33 cellular contexts compared by ENCODE assay signal in genomic region chr12:79333144-79333543, GRCh38.
"Had no signal": no experiment of that assay in that cellular context is flagged by ENCODE, and none has a peak within 500 bp of the region (broad histone marks: within the 10 kb centered on the region; RNA-seq: fewer than 3 reads in every experiment).

No MANE protein-coding gene starts in this region.

- H3K9me3 ChIP-seq: adrenal gland, body of pancreas, breast epithelium had no signal

- H3K4me3 Mint-ChIP-seq: activated B cell treated with CpG ODN at 0.5 μM for 24 hours; activated CD4-positive, alpha-beta memory T cell treated with anti-CD3 and anti-CD28 coated beads for 36 hours; activated CD4-positive, alpha-beta T cell treated with anti-CD3 and anti-CD28 coated beads, Interleukin-2, amount 10 ng/mL, durations not matched to agents 24 days and 14 days; activated CD8-positive, alpha-beta T cell treated with anti-CD3 and anti-CD28 coated beads for 36 hours; activated naive CD4-positive, alpha-beta T cell treated with anti-CD3 and anti-CD28 coated beads for 36 hours; activated naive CD8-positive, alpha-beta T cell treated with anti-CD3 and anti-CD28 coated beads for 36 hours; activated T-cell treated with anti-CD3 and anti-CD28 coated beads, Interleukin-2, amount 50 U/mL, for 4 hours; activated T-cell treated with anti-CD3 and anti-CD28 coated beads, Interleukin-2, amount 50 U/mL, for 72 hours; T-helper 1 cell treated with Interleukin-12 subunit alpha and Interleukin-12 subunit beta and Interleukin-4 antibody, amounts not matched to agents 30 μg/mL and 1 μg/mL, for 36 hours; T-helper 2 cell treated with Interferon-gamma antibody and Interleukin-4, amounts not matched to agents 5 μg/mL and 100 μg/mL, for 36 hours had no signal

- H3K9me3 Mint-ChIP-seq: activated B cell treated with CpG ODN at 0.5 μM for 24 hours; activated CD4-positive, alpha-beta memory T cell treated with anti-CD3 and anti-CD28 coated beads for 36 hours; activated CD4-positive, alpha-beta T cell treated with anti-CD3 and anti-CD28 coated beads, Interleukin-2, amount 10 ng/mL, durations not matched to agents 24 days and 14 days; activated CD8-positive, alpha-beta T cell treated with anti-CD3 and anti-CD28 coated beads for 36 hours; activated naive CD4-positive, alpha-beta T cell treated with anti-CD3 and anti-CD28 coated beads for 36 hours; activated naive CD8-positive, alpha-beta T cell treated with anti-CD3 and anti-CD28 coated beads for 36 hours; activated T-cell treated with anti-CD3 and anti-CD28 coated beads, Interleukin-2, amount 50 U/mL, for 4 hours; activated T-cell treated with anti-CD3 and anti-CD28 coated beads, Interleukin-2, amount 50 U/mL, for 72 hours; T-helper 1 cell treated with Interleukin-12 subunit alpha and Interleukin-12 subunit beta and Interleukin-4 antibody, amounts not matched to agents 30 μg/mL and 1 μg/mL, for 36 hours; T-helper 2 cell treated with Interferon-gamma antibody and Interleukin-4, amounts not matched to agents 5 μg/mL and 100 μg/mL, for 36 hours had no signal

- H3K36me3 ChIP-seq: adrenal gland, brain microvascular endothelial cell, breast epithelium, WERI-Rb-1 had no signal

- H3K36me3 Mint-ChIP-seq: activated CD4-positive, alpha-beta memory T cell treated with anti-CD3 and anti-CD28 coated beads for 36 hours; activated naive CD8-positive, alpha-beta T cell treated with anti-CD3 and anti-CD28 coated beads for 36 hours had no signal

- H3K27ac Mint-ChIP-seq: activated B cell treated with CpG ODN at 0.5 μM for 24 hours; activated CD4-positive, alpha-beta memory T cell treated with anti-CD3 and anti-CD28 coated beads for 36 hours; activated CD4-positive, alpha-beta T cell treated with anti-CD3 and anti-CD28 coated beads, Interleukin-2, amount 10 ng/mL, durations not matched to agents 24 days and 14 days; activated CD8-positive, alpha-beta T cell treated with anti-CD3 and anti-CD28 coated beads for 36 hours; activated naive CD4-positive, alpha-beta T cell treated with anti-CD3 and anti-CD28 coated beads for 36 hours; activated naive CD4-positive, alpha-beta T cell treated with anti-CD3 and anti-CD28 coated beads, Interleukin-2, amount 50 U/mL, for 72 hours; activated naive CD8-positive, alpha-beta T cell treated with anti-CD3 and anti-CD28 coated beads for 36 hours; activated T-cell treated with anti-CD3 and anti-CD28 coated beads, Interleukin-2, amount 50 U/mL, for 72 hours; T-helper 1 cell treated with Interleukin-12 subunit alpha and Interleukin-12 subunit beta and Interleukin-4 antibody, amounts not matched to agents 30 μg/mL and 1 μg/mL, for 36 hours; T-helper 2 cell treated with Interferon-gamma antibody and Interleukin-4, amounts not matched to agents 5 μg/mL and 100 μg/mL, for 36 hours had no signal

- H3K4me3 ChIP-seq: adrenal gland, body of pancreas, breast epithelium had no signal

- H3K27me3 ChIP-seq: adrenal gland, body of pancreas, brain microvascular endothelial cell, breast epithelium had no signal

- H3K27me3 Mint-ChIP-seq: activated B cell treated with CpG ODN at 0.5 μM for 24 hours; activated CD4-positive, alpha-beta memory T cell treated with anti-CD3 and anti-CD28 coated beads for 36 hours; activated CD4-positive, alpha-beta T cell treated with anti-CD3 and anti-CD28 coated beads, Interleukin-2, amount 10 ng/mL, durations not matched to agents 24 days and 14 days; activated CD8-positive, alpha-beta T cell treated with anti-CD3 and anti-CD28 coated beads for 36 hours; activated naive CD8-positive, alpha-beta T cell treated with anti-CD3 and anti-CD28 coated beads for 36 hours had no signal

- H3K4me1 ChIP-seq: adrenal gland, body of pancreas, breast epithelium had no signal

- DNase-seq: activated B cell treated with CpG ODN at 0.5 μM for 24 hours; activated CD4-positive, alpha-beta memory T cell treated with anti-CD3 and anti-CD28 coated beads for 36 hours; activated CD4-positive, alpha-beta T cell treated with anti-CD3 and anti-CD28 coated beads for 4 hours; activated CD4-positive, alpha-beta T cell treated with anti-CD3 and anti-CD28 coated beads, Interleukin-2, amount 10 ng/mL, durations not matched to agents 24 days and 14 days; activated CD4-positive, alpha-beta T cell treated with anti-CD3 and anti-CD28 coated beads, Interleukin-2, amount 50 U/mL, for 1 hour; activated CD4-positive, alpha-beta T cell treated with anti-CD3 and anti-CD28 coated beads, Interleukin-2, amount 50 U/mL, for 4 hours; activated CD4-positive, CD25-positive, alpha-beta regulatory T cell treated with anti-CD3 and anti-CD28 coated beads, Interleukin-2, amount 50 U/mL, for 72 hours; activated CD8-positive, alpha-beta memory T cell treated with anti-CD3 and anti-CD28 coated beads, Interleukin-2, amount 50 U/mL, for 4 hours; activated CD8-positive, alpha-beta T cell treated with anti-CD3 and anti-CD28 coated beads for 36 hours; activated effector memory CD4-positive, alpha-beta T cell treated with anti-CD3 and anti-CD28 coated beads, Interleukin-2, amount 50 U/mL, for 16 hours; activated gamma-delta T cell treated with Interleukin-2 at 50 U/mL for 16 hours; activated naive CD4-positive, alpha-beta T cell; activated naive CD4-positive, alpha-beta T cell treated with anti-CD3 and anti-CD28 coated beads for 36 hours; activated naive CD4-positive, alpha-beta T cell treated with anti-CD3 and anti-CD28 coated beads, Interleukin-2, amount 50 U/mL, for 16 hours; activated naive CD8-positive, alpha-beta T cell treated with anti-CD3 and anti-CD28 coated beads for 36 hours; activated T-cell treated with anti-CD3 and anti-CD28 coated beads for 4 hours; activated T-cell treated with anti-CD3 and anti-CD28 coated beads, Interleukin-2, amount 50 U/mL, for 1 hour; activated T-cell treated with anti-CD3 and anti-CD28 coated beads, Interleukin-2, amount 50 U/mL, for 4 hours; activated T-cell treated with anti-CD3 and anti-CD28 coated beads, Interleukin-2, amount 50 U/mL, for 72 hours; adrenal gland; amniotic stem cell; aorta; body of pancreas; brain microvascular endothelial cell; central memory CD4-positive, alpha-beta T cell; T-helper 1 cell; T-helper 2 cell; T-helper 9 cell; WERI-Rb-1 had no signal

- H3K4me1 Mint-ChIP-seq: activated B cell treated with CpG ODN at 0.5 μM for 24 hours; activated CD4-positive, alpha-beta T cell treated with anti-CD3 and anti-CD28 coated beads, Interleukin-2, amount 10 ng/mL, durations not matched to agents 24 days and 14 days; activated naive CD8-positive, alpha-beta T cell treated with anti-CD3 and anti-CD28 coated beads for 36 hours had no signal

- ATAC-seq: activated CD8-positive, alpha-beta T cell treated with anti-CD3 and anti-CD28 coated beads for 36 hours; activated naive CD4-positive, alpha-beta T cell treated with anti-CD3 and anti-CD28 coated beads, Interleukin-2, amount 50 U/mL, for 72 hours; activated T-cell treated with anti-CD3 and anti-CD28 coated beads, Interleukin-2, amount 50 U/mL, for 4 hours; activated T-cell treated with anti-CD3 and anti-CD28 coated beads, Interleukin-2, amount 50 U/mL, for 72 hours; body of pancreas had no signal
